ENCODE assay signal across 24 cellular contexts in genomic region chr3:23343509-23343908, GRCh38.
DNase-seq lines count a peak whose midpoint lies in the region; ATAC-seq, FAIRE-seq and TF ChIP-seq lines count a peak whose summit lies in the region.
"Had no signal": no experiment of that assay in that cellular context is flagged by ENCODE, and none has a peak within 500 bp of the region (broad histone marks: within the 10 kb centered on the region; RNA-seq: fewer than 3 reads in every experiment).

No MANE protein-coding gene starts in this region.

- H3K27ac Mint-ChIP-seq in GM23338, result no peak overlapping the region
- H3K27ac Mint-ChIP-seq: CD14-positive monocyte; CD4-positive, alpha-beta memory T cell; CD4-positive, CD25-positive, alpha-beta regulatory T cell; CD8-positive, alpha-beta memory T cell had no signal

- H3K27me3 Mint-ChIP-seq in GM23338 (ENCODE audit: insufficient read depth, low read depth, poor library complexity), result no peaks in the 10 kb centered on the region
- H3K27me3 Mint-ChIP-seq: CD4-positive, CD25-positive, alpha-beta regulatory T cell had no signal

- no peaks in the 10 kb centered on the region; the same call in 1 of the 2 replicates for H3K9me3 ChIP-seq in OCI-LY7 (ENCODE audit: low read length)
- H3K9me3 ChIP-seq in osteoblast (ENCODE audit: low read depth, low read length), result no peaks in the 10 kb centered on the region
- H3K9me3 ChIP-seq in left lung, result no peaks in the 10 kb centered on the region
- H3K9me3 ChIP-seq: BE2C had no signal

- peaks cover 78% of the 10 kb centered on the region for H3K4me1 ChIP-seq in OCI-LY7 (ENCODE audit: insufficient read depth, low read length, poor library complexity, severe bottlenecking)
- H3K4me1 ChIP-seq in osteoblast (ENCODE audit: insufficient read depth, low read length), result no peaks in the 10 kb centered on the region
- H3K4me1 ChIP-seq in left lung, result peaks cover 0 to 3% of the 10 kb centered on the region in 2 donors
- peaks cover 18% of the 10 kb centered on the region; the same call in 1 of the 2 replicates for H3K4me1 ChIP-seq in GM23338 (ENCODE audit: insufficient read depth)
- H3K4me1 ChIP-seq: BE2C had no signal

- peak overlapping the region; percentile 94 for H3K27ac ChIP-seq in OCI-LY7 (ENCODE audit: low read depth, low read length, poor library complexity, severe bottlenecking)
- H3K27ac ChIP-seq in osteoblast (ENCODE audit: low read depth, low read length), result no peak overlapping the region
- H3K27ac ChIP-seq in left lung, result no peak overlapping the region
- H3K27ac ChIP-seq in GM23338 (ENCODE audit: low read depth), result no peak overlapping the region
- H3K27ac ChIP-seq: BLaER1 had no signal

- H4K20me1 ChIP-seq in OCI-LY7 (ENCODE audit: insufficient read depth, low read length), result no peaks in the 10 kb centered on the region
- H4K20me1 ChIP-seq in osteoblast (ENCODE audit: insufficient read depth, low read length), result peaks cover 2% of the 10 kb centered on the region
- H4K20me1 ChIP-seq in GM23338 (replicated peaks; ENCODE audit: insufficient read depth), result peaks cover under 1% of the 10 kb centered on the region; the same call in 1 of the 2 replicates
- H4K20me1 ChIP-seq: BLaER1 had no signal

- H3F3A ChIP-seq in GM23338 (replicated peaks; ENCODE audit: low read depth), result no peaks in the 10 kb centered on the region

- TF ChIP-seq CTCF in OCI-LY7 (conservative IDR thresholded peaks at IDR 0.05; ENCODE audit: low read length) (no peak; the same call in 1 of the 2 replicates), osteoblast (IDR thresholded peaks at IDR 0.05; ENCODE audit: extremely low read depth, low read depth, low read length) (no peak), left lung (IDR thresholded peaks at IDR 0.05) (no peak), GM23338 (conservative IDR thresholded peaks at IDR 0.05; ENCODE audit: low read depth in 2 of 2) (no peak)

- intact Hi-C loops in OCI-LY7 (cut with micrococcal nuclease; ENCODE audit: unreplicated experiment) (loop anchor here (5.0 to 10.0 kb wide), 4 partner anchors 139 to 461 kb away; partner anchors contain the start of genes UBE2E1 and UBE2E2), left cardiac atrium (cut with DNase I) (no loop called here), left lung (cut with DNase I) (no loop called here)

- H3K4me3 Mint-ChIP-seq in GM23338, result no peak overlapping the region
- H3K4me3 Mint-ChIP-seq: CD14-positive monocyte; CD4-positive, alpha-beta memory T cell; CD4-positive, CD25-positive, alpha-beta regulatory T cell; CD8-positive, alpha-beta memory T cell had no signal

- peak; percentile 6 for FAIRE-seq in H54 (lab: Jason Lieb, UNC)
- FAIRE-seq: A204.1, G401.6, GM12892, GM18507 had no signal

- TF ChIP-seq POLR2A in H54 (IDR thresholded peaks at IDR 0.05; ENCODE audit: low read depth, low read length), result no peak

- CTCF ChIA-PET in OCI-LY7 (lab: Charles Lee; ENCODE audit: unreplicated experiment), result no interaction called here

- no peak overlapping the region for H3K4me3 ChIP-seq in OCI-LY7 (ENCODE audit: low read depth, low read length, poor library complexity, severe bottlenecking)
- H3K4me3 ChIP-seq in osteoblast (ENCODE audit: insufficient read depth, low read length), result no peak overlapping the region
- H3K4me3 ChIP-seq in left lung, result no peak overlapping the region
- no peak overlapping the region for H3K4me3 ChIP-seq in GM23338
- H3K4me3 ChIP-seq: BLaER1 had no signal

- H3K79me2 ChIP-seq in OCI-LY7 (ENCODE audit: insufficient read depth, low read depth, low read length), result peaks cover 77% of the 10 kb centered on the region
- H3K79me2 ChIP-seq in osteoblast (ENCODE audit: insufficient read depth, low read length), result peaks cover 2% of the 10 kb centered on the region
- H3K79me2 ChIP-seq in GM23338 (replicated peaks; ENCODE audit: insufficient read depth), result peaks cover 29% of the 10 kb centered on the region

- H3K27me3 ChIP-seq in osteoblast (ENCODE audit: insufficient read depth, low read length), result no peaks in the 10 kb centered on the region
- H3K27me3 ChIP-seq in left lung, result no peaks in the 10 kb centered on the region
- no peaks in the 10 kb centered on the region for H3K27me3 ChIP-seq in GM23338 (ENCODE audit: insufficient read depth)
- H3K27me3 ChIP-seq: BE2C, BLaER1 had no signal

- no TSS peak for BruUV-seq in OCI-LY7 (replicated peaks; lab: Mats Ljungman, UMichigan)

- no peak for ATAC-seq in left cardiac atrium
- no peak for ATAC-seq in left lung
- no peak for ATAC-seq in HG03378 (IDR thresholded peaks at IDR 0.05; ENCODE audit: unreplicated experiment)
- no peak for ATAC-seq in GM23338

- peaks cover 13% of the 10 kb centered on the region for H3K4me1 Mint-ChIP-seq in GM23338
- H3K4me1 Mint-ChIP-seq: CD4-positive, alpha-beta memory T cell had no signal

- no peak overlapping the region for H2AFZ ChIP-seq in OCI-LY7 (ENCODE audit: low read length)
- H2AFZ ChIP-seq in osteoblast (ENCODE audit: low read length), result no peak overlapping the region
- no peak overlapping the region for H2AFZ ChIP-seq in GM23338

- H3K4me2 ChIP-seq in OCI-LY7 (ENCODE audit: low read length) (peak overlapping the region; percentile 60; the same call in 1 of the 2 replicates), osteoblast (ENCODE audit: insufficient read depth, low read length) (no peak overlapping the region), GM23338 (no peak overlapping the region)
- H3K4me2 ChIP-seq: BLaER1 had no signal

- peaks cover 18% of the 10 kb centered on the region for H3K9me3 Mint-ChIP-seq in GM23338
- H3K9me3 Mint-ChIP-seq: CD8-positive, alpha-beta memory T cell had no signal

- POLR2A ChIA-PET in OCI-LY7 (lab: Charles Lee), result no interaction called here

- no peak for DNase-seq in H54 (ENCODE audit: insufficient read length, low spot score)
- DNase-seq in OCI-LY7 (ENCODE audit: low spot score), result no peak
- peak; percentile 41 for DNase-seq in osteoblast (ENCODE audit: insufficient read length, low spot score, missing footprints)
- no peak for DNase-seq in left cardiac atrium
- no peak for DNase-seq in left lung
- DNase-seq in GM23338 (ENCODE audit: low spot score), result no peak
- DNase-seq: 8988T; ACHN; BE2C; C1 segment of cervical spinal cord; CD4-positive, alpha-beta memory T cell; CD4-positive, CD25-positive, alpha-beta regulatory T cell; CD8-positive, alpha-beta memory T cell; COR-L47; DMS 273 treated with DMSO at 0.1 percent for 48 hours; DMS79 treated with DMSO at 0.1 percent for 48 hours; GF-D8 had no signal

- H3K36me3 ChIP-seq in OCI-LY7 (ENCODE audit: insufficient read depth, low read length) (peaks cover 32% of the 10 kb centered on the region), osteoblast (ENCODE audit: insufficient read depth, low read length) (no peaks in the 10 kb centered on the region), left lung (no peaks in the 10 kb centered on the region), GM23338 (ENCODE audit: insufficient read depth) (no peaks in the 10 kb centered on the region)
- H3K36me3 ChIP-seq: BE2C, BLaER1 had no signal

- H3K36me3 Mint-ChIP-seq in GM23338 (ENCODE audit: low read depth), result peaks cover 20% of the 10 kb centered on the region
- H3K36me3 Mint-ChIP-seq: CD4-positive, alpha-beta memory T cell; CD4-positive, CD25-positive, alpha-beta regulatory T cell; CD8-positive, alpha-beta memory T cell had no signal

- H3K9me2 ChIP-seq in OCI-LY7 (ENCODE audit: insufficient read depth, low read length), result no peaks in the 10 kb centered on the region
- no peaks in the 10 kb centered on the region for H3K9me2 ChIP-seq in GM23338 (ENCODE audit: insufficient read depth)

TF ChIP-seq in GM23338, 12 proteins besides CTCF, POLR2A, EP300 and RAD21 (continues in another document):
- TF ChIP-seq STAT1 (IDR thresholded peaks at IDR 0.05; ENCODE audit: unreplicated experiment), result no peak
- no peak for TF ChIP-seq ETS1 (IDR thresholded peaks at IDR 0.05)
- no peak for TF ChIP-seq ZNF114 (CRISPR knock-in tag; IDR thresholded peaks at IDR 0.05)
- TF ChIP-seq NANOG (IDR thresholded peaks at IDR 0.05; ENCODE audit: borderline replicate concordance), result no peak
- TF ChIP-seq EZH2phosphoT487 (IDR thresholded peaks at IDR 0.05; ENCODE audit: unreplicated experiment), result no peak
- TF ChIP-seq ZNF331 (CRISPR knock-in tag; IDR thresholded peaks at IDR 0.05; ENCODE audit: low read depth), result no peak
- TF ChIP-seq EZH2 (IDR thresholded peaks at IDR 0.05; ENCODE audit: low read depth, unreplicated experiment), result no peak
- TF ChIP-seq POLR2AphosphoS5 (IDR thresholded peaks at IDR 0.05; ENCODE audit: low read depth), result no peak
